Comparison of ENCODE assay signal across 11 cellular contexts in the genomic region with DNA sequence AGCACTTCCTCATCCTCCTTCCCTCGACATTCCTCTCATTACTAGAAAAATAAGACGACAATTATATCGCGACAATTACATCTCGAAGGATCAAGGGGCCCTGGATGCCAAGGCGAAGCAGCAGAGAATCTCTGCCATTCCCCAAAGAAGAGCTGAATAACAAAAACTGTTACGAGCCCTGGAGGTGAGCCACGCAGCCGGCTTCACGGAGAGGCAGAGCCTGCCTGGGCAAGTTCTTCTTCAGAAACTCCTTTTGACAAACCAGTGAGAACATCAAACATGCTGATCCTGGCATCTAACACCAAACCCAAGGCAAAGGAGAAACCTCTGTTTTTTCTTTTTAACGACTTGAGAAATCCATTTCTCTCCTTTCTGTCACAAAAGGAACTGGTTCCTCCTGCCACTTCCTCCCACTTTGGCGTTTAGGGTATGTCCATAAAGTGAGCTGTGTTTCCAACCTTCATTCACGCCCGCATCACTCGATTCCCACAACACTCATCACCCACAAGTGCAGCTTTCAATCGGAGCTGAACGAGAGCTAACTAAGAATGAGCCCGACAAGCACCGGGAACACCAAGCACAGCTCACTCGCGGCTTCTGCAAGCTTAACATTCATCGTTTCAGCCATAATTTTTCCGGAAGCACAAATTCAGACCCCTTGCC. TPM values are rescaled to one million over a fixed set of nuclear protein-coding genes. Genes with fewer than 3 reads are reported as not detected.
A peak's percentile ranks its signal among the peaks of the same experiment; 100 is the strongest.
DNase-seq lines count a peak whose midpoint lies in the region; ATAC-seq and TF ChIP-seq lines count a peak whose summit lies in the region.
"Had no signal": no experiment of that assay in that cellular context is flagged by ENCODE, and none has a peak within 500 bp of the region (broad histone marks: within the 10 kb centered on the region; RNA-seq: fewer than 3 reads in every experiment).

No MANE protein-coding gene starts in this region.

- H3K4me3 Mint-ChIP-seq in CD8-positive, alpha-beta T cell, result peak overlapping the region; percentile 81

- intact Hi-C loops in CD8-positive, alpha-beta T cell (cut with DNase I, micrococcal nuclease), result loop anchor here (2.0 to 5.0 kb wide), 2 partner anchors 23 to 39 kb away; no protein-coding TSS in a partner anchor
- intact Hi-C loops in mucosa of descending colon (cut with DNase I, micrococcal nuclease) (no loop called here), right cardiac atrium (cut with DNase I) (no loop called here)

- H3K4me1 ChIP-seq in CD8-positive, alpha-beta T cell (ENCODE audit: insufficient read depth, low read length), result peaks cover 93% of the 10 kb centered on the region
- peaks cover 54% of the 10 kb centered on the region for H3K4me1 ChIP-seq in mucosa of descending colon (ENCODE audit: low read depth)
- H3K4me1 ChIP-seq in right cardiac atrium (ENCODE audit: control insufficient read depth, insufficient read depth, low read length), result peaks cover 5% of the 10 kb centered on the region

- no peaks in the 10 kb centered on the region for H3K36me3 ChIP-seq in CD8-positive, alpha-beta T cell (ENCODE audit: insufficient read depth, low read length)
- peaks cover 30% of the 10 kb centered on the region; the same call in 1 of the 2 replicates for H3K36me3 ChIP-seq in KOPT-K1 (ENCODE audit: insufficient read depth, low read length)
- no peaks in the 10 kb centered on the region for H3K36me3 ChIP-seq in mucosa of descending colon (ENCODE audit: low read depth)
- H3K36me3 ChIP-seq: esophagus muscularis mucosa had no signal

- WGBS in right cardiac atrium, result 57% methylated on average over 23 of the region's 23 CpGs

- CTCF ChIA-PET in CD8-positive, alpha-beta T cell (lab: Charles Lee), result interaction anchor here (0.7 to 7.4 kb wide), 11 partner anchors 10 to 219 kb away, joined by 3 to 59 read pairs (median 5); a partner anchor contains a TSS

- ATAC-seq in CD8-positive, alpha-beta T cell, result no peak
- ATAC-seq in activated naive CD4-positive, alpha-beta T cell treated with anti-CD3 and anti-CD28 coated beads, Interleukin-2, amount 50 U/mL, for 72 hours, result peak in 1 of 2 donors; percentile 21
- ATAC-seq in mucosa of descending colon (peak; percentile 49), HG03095 (IDR thresholded peaks at IDR 0.05; ENCODE audit: unreplicated experiment) (no peak), right cardiac atrium (no peak)

- peaks cover 42% of the 10 kb centered on the region for H3K36me3 Mint-ChIP-seq in CD8-positive, alpha-beta T cell
- H3K36me3 Mint-ChIP-seq in activated naive CD4-positive, alpha-beta T cell treated with anti-CD3 and anti-CD28 coated beads, Interleukin-2, amount 50 U/mL, for 72 hours, result peaks cover 6 to 26% of the 10 kb centered on the region in 2 donors

- no peak overlapping the region for H3K4me3 ChIP-seq in CD8-positive, alpha-beta T cell (ENCODE audit: low read depth, low read length)
- no peak overlapping the region for H3K4me3 ChIP-seq in mucosa of descending colon
- no peak overlapping the region for H3K4me3 ChIP-seq in right cardiac atrium (ENCODE audit: low read length)
- H3K4me3 ChIP-seq: esophagus muscularis mucosa had no signal

- H3K4me1 Mint-ChIP-seq in CD8-positive, alpha-beta T cell (ENCODE audit: low read depth), result peaks cover 91% of the 10 kb centered on the region

- H3K27ac Mint-ChIP-seq in CD8-positive, alpha-beta T cell, result peak overlapping the region; percentile 90
- peak overlapping the region; percentile 89 to 91 for H3K27ac Mint-ChIP-seq in activated naive CD4-positive, alpha-beta T cell treated with anti-CD3 and anti-CD28 coated beads, Interleukin-2, amount 50 U/mL, for 72 hours

- H3K27ac ChIP-seq in CD8-positive, alpha-beta T cell (ENCODE audit: low read depth, low read length), result no peak overlapping the region
- H3K27ac ChIP-seq in KOPT-K1 (ENCODE audit: low read depth, low read length, poor library complexity, severe bottlenecking), result peak overlapping the region; percentile 76
- no peak overlapping the region for H3K27ac ChIP-seq in right cardiac atrium (ENCODE audit: low read length)
- H3K27ac ChIP-seq: esophagus muscularis mucosa had no signal

- H3K27me3 ChIP-seq in CD8-positive, alpha-beta T cell (ENCODE audit: insufficient read depth, low read length), result no peaks in the 10 kb centered on the region
- no peaks in the 10 kb centered on the region for H3K27me3 ChIP-seq in right cardiac atrium (ENCODE audit: control insufficient read depth, insufficient read depth)

- H3K27me3 Mint-ChIP-seq in CD8-positive, alpha-beta T cell (ENCODE audit: low read depth), result no peaks in the 10 kb centered on the region

- POLR2A ChIA-PET in CD8-positive, alpha-beta T cell (lab: Charles Lee), result interaction anchor here (0.6 to 10.3 kb wide), 8 partner anchors 9 to 638 kb away, joined by 3 to 168 read pairs (median 6); a partner anchor contains a TSS

- H3K9me3 Mint-ChIP-seq in CD8-positive, alpha-beta T cell, result no peaks in the 10 kb centered on the region
- no peaks in the 10 kb centered on the region for H3K9me3 Mint-ChIP-seq in activated naive CD4-positive, alpha-beta T cell treated with anti-CD3 and anti-CD28 coated beads, Interleukin-2, amount 50 U/mL, for 72 hours

- DNase-seq in CD8-positive, alpha-beta T cell, result no peak
- DNase-seq in activated naive CD4-positive, alpha-beta T cell treated with anti-CD3 and anti-CD28 coated beads, Interleukin-2, amount 50 U/mL, for 72 hours (ENCODE audit: low spot score in 2 of 2), result no peak
- DNase-seq in mucosa of descending colon (peak in 2 of 3 donors; percentile 49 to 50), right cardiac atrium (no peak), dedifferentiated amniotic fluid mesenchymal stem cell (ENCODE audit: extremely low spot score) (no peak), mucosa of gallbladder (ENCODE audit: low spot score) (no peak)
- DNase-seq: RPMI8226; stimulated activated CD4-positive, alpha-beta T cell treated with anti-CD3 and anti-CD28 coated beads, Interleukin-4, amount 100 ng/mL, for 24 hours had no signal

- no peak for TF ChIP-seq CTCF in CD8-positive, alpha-beta T cell (IDR thresholded peaks at IDR 0.05)
- TF ChIP-seq CTCF in mucosa of descending colon (IDR thresholded peaks at IDR 0.05), result no peak

- H3K9me3 ChIP-seq in CD8-positive, alpha-beta T cell (ENCODE audit: low read length), result no peaks in the 10 kb centered on the region
- H3K9me3 ChIP-seq in KOPT-K1 (ENCODE audit: insufficient read depth, low read length, poor library complexity, severe bottlenecking), result no peaks in the 10 kb centered on the region
- H3K9me3 ChIP-seq in mucosa of descending colon, result no peaks in the 10 kb centered on the region
- H3K9me3 ChIP-seq in right cardiac atrium (ENCODE audit: control insufficient read depth, low read length), result no peaks in the 10 kb centered on the region
- H3K9me3 ChIP-seq: esophagus muscularis mucosa had no signal

RNA-seq across cellular contexts. Expression of a gene that starts 21.5 kb away (rescaled TPM):
- total RNA-seq in CD8-positive, alpha-beta T cell, result 100 to 1,000 TPM; 266 to 273 TPM
- total RNA-seq in activated naive CD4-positive, alpha-beta T cell treated with anti-CD3 and anti-CD28 coated beads, Interleukin-2, amount 50 U/mL, for 72 hours, result 100 to 1,000 TPM in 1 of 2 donors, 10 to 100 TPM in 1; 98.8 to 113 TPM
- total RNA-seq in mucosa of descending colon, result 10 to 100 TPM; 30.1 to 62.1 (median 56.6) TPM
- 1 to 10 TPM; 2.5 to 5.4 (median 4.8) TPM for total RNA-seq in right cardiac atrium
- 2.5 TPM for polyA plus RNA-seq in right cardiac atrium
- 78.5 TPM for total RNA-seq in mucosa of gallbladder

Comparison
In these comparisons a context has a peak if more than half of its experiments do, and no peak if none do; other contexts are left out.
1. DNase-seq: peak in mucosa of descending colon (2 of 3); none in CD8-positive, alpha-beta T cell (0 of 7), activated naive CD4-positive, alpha-beta T cell treated with anti-CD3 and anti-CD28 coated beads, Interleukin-2, amount 50 U/mL, for 72 hours (0 of 2), right cardiac atrium (0 of 3), dedifferentiated amniotic fluid mesenchymal stem cell (single experiment) and mucosa of gallbladder (single experiment).
2. RNA of a gene that starts 21.5 kb away (total RNA-seq): 266 to 273 TPM in CD8-positive, alpha-beta T cell, 98.8 to 113 TPM in activated naive CD4-positive, alpha-beta T cell treated with anti-CD3 and anti-CD28 coated beads, Interleukin-2, amount 50 U/mL, for 72 hours, 78.5 TPM in mucosa of gallbladder (single experiment) and 30.1 to 62.1 TPM in mucosa of descending colon; 2.5 to 5.4 TPM in right cardiac atrium; every median in the first group is over 4 times any median in the second.
3. intact Hi-C loops: an anchor here in CD8-positive, alpha-beta T cell (2.0 to 5.0 kb wide); none called in mucosa of descending colon and right cardiac atrium.